ENCODE assay signal across 8 cellular contexts in the genomic region with DNA sequence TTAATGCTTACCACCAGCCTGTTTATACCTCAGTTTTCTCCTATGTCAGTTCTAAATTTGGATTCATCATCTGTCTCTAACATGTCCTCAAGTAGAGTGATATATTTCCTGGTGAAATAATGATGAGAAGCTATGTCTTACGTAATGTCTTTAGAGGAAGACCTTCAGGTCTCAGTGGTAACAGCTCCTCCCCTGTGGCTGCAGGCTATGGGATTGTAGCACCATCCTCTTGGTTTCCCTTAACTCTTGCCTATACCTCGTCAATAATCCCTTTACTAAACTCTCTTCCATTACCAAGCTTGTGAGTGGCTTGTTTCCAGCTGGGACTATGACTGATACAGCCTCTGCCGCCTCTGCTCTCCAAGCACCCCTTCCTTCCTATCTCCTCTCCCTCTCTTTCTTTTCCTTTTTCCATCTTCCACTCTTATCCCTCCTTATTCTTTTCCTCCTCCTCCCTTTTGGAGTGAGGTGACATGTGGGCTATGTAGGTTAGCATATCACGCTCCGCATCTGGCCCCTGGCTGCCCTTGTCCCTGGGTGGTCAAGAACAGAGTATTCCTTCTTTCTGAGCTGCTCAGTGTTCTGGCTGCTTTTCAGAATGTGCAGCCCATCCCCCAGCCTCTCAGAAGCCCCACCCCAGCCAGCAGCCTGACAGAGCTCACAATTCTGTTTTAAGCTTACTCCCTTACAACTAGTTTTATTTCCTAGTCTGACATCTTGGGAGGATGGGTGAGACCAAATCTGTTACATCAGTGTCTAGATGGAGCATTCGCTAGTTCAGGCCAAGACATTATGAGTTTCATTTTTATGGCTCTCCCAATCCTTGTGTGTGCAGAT.
DNase-seq lines count a peak whose midpoint lies in the region; ATAC-seq and TF ChIP-seq lines count a peak whose summit lies in the region.

No MANE protein-coding gene starts in this region.

- H3K4me1 ChIP-seq in right lobe of liver (peaks cover 0 to 45% (median 25%) of the 10 kb centered on the region in 4 donors), tibial artery (peaks cover 3 to 74% (median 41%) of the 10 kb centered on the region in 4 donors)

- H3K27ac Mint-ChIP-seq in brain, result peak overlapping the region; percentile 79 to 97 (median 90)

- H3K27me3 ChIP-seq in right lobe of liver (no peaks in the 10 kb centered on the region), tibial artery (no peaks in the 10 kb centered on the region)

- H3K9me3 ChIP-seq in right lobe of liver, result peaks cover 0 to 2% (median 0%) of the 10 kb centered on the region in 4 donors
- peaks cover 0 to 4% (median 0%) of the 10 kb centered on the region in 3 donors for H3K9me3 ChIP-seq in tibial artery

- peak overlapping the region in 4 of 5 experiments; percentile 38 to 68 (median 54) for H3K4me3 Mint-ChIP-seq in brain

- DNase-seq in NCI-H1417 treated with DMSO at 0.1 percent for 48 hours (lab: John Stamatoyannopoulos, UW) (peak; percentile 55), right lobe of liver (peak in 2 of 3 donors; percentile 20 to 82), tibial artery (peak; percentile 67 to 90), germinal center (ENCODE audit: low spot score) (no peak)
- DNase-seq in activated T-cell treated with anti-CD3 and anti-CD28 coated beads, Interleukin-2, amount 50 U/mL, for 48 hours, result no peak

- peaks cover 9 to 30% (median 23%) of the 10 kb centered on the region in 5 experiments for H3K9me3 Mint-ChIP-seq in brain

- H3K27ac ChIP-seq in right lobe of liver (peak overlapping the region; percentile 34 to 71 (median 42)), tibial artery (peak overlapping the region; percentile 81 to 84)

- no peaks in the 10 kb centered on the region for H3K36me3 Mint-ChIP-seq in brain

- H3K27me3 Mint-ChIP-seq in brain, result peaks cover 2% of the 10 kb centered on the region

- WGBS in right lobe of liver (ENCODE audit: insufficient coverage, low coverage, low lambda C conversion rate, missing lambda C conversion rate), result 12% methylated on average over 6 of the region's 6 CpGs

- peak; percentile 13 to 68 (median 54) for ATAC-seq in right lobe of liver
- no peak for ATAC-seq in GM21529 (IDR thresholded peaks at IDR 0.05; ENCODE audit: unreplicated experiment)
- ATAC-seq in HG02852 (IDR thresholded peaks at IDR 0.05; ENCODE audit: unreplicated experiment), result no peak

- H3K4me3 ChIP-seq in right lobe of liver (peak overlapping the region in 2 of 3 donors; percentile 1 to 14), tibial artery (peak overlapping the region; percentile 8 to 32)

- TF ChIP-seq CTCF in brain (conservative IDR thresholded peaks at IDR 0.05) (no peak), right lobe of liver (IDR thresholded peaks at IDR 0.05) (no peak), tibial artery (IDR thresholded peaks at IDR 0.05) (no peak)

- H3K36me3 ChIP-seq in right lobe of liver, result no peaks in the 10 kb centered on the region
- no peaks in the 10 kb centered on the region for H3K36me3 ChIP-seq in tibial artery

- no peak for TF ChIP-seq POLR2A in right lobe of liver (IDR thresholded peaks at IDR 0.05)

- intact Hi-C loops in right lobe of liver (cut with DNase I), result no loop called here
- intact Hi-C loops in tibial artery (cut with DNase I; ENCODE audit: low total_unique reads), result no loop called here

- H3K4me1 Mint-ChIP-seq in brain, result peaks cover 33% of the 10 kb centered on the region

Comparison
In these comparisons a context has a peak if more than half of its experiments do, and no peak if none do; other contexts are left out.
1. DNase-seq: peak in NCI-H1417 treated with DMSO at 0.1 percent for 48 hours (single experiment), right lobe of liver (2 of 3) and tibial artery (2 of 2); none in germinal center (single experiment) and activated T-cell treated with anti-CD3 and anti-CD28 coated beads, Interleukin-2, amount 50 U/mL, for 48 hours (0 of 2).
2. ATAC-seq: peak in right lobe of liver (4 of 4); none in GM21529 (single experiment) and HG02852 (single experiment).